ENCODE assay signal across 33 cellular contexts in genomic region chr1:19585507-19585906, GRCh38.
"Had no signal": no experiment of that assay in that cellular context is flagged by ENCODE, and none has a peak within 500 bp of the region (broad histone marks: within the 10 kb centered on the region; RNA-seq: fewer than 3 reads in every experiment).

No MANE protein-coding gene starts in this region.

- H3K4me3 ChIP-seq: adrenal gland, ascending aorta, body of pancreas, breast epithelium, cardiac muscle cell had no signal

- H3K36me3 ChIP-seq: adrenal gland, ascending aorta, brain microvascular endothelial cell, breast epithelium, cardiac muscle cell had no signal

- H3K4me1 ChIP-seq: adrenal gland, ascending aorta, body of pancreas, breast epithelium had no signal

- H3K9me3 ChIP-seq: adrenal gland, ascending aorta, body of pancreas, breast epithelium had no signal

- H3K27me3 ChIP-seq: adrenal gland, ascending aorta, body of pancreas, brain microvascular endothelial cell, breast epithelium had no signal

- H3K27ac ChIP-seq: adrenal gland, ascending aorta, body of pancreas, brain microvascular endothelial cell, breast epithelium, cardiac muscle cell had no signal

- DNase-seq: activated effector memory CD4-positive, alpha-beta T cell treated with anti-CD3 and anti-CD28 coated beads, Interleukin-2, amount 50 U/mL, for 16 hours; activated effector memory CD4-positive, alpha-beta T cell treated with Interleukin-2 at 50 U/mL for 16 hours; activated gamma-delta T cell; activated gamma-delta T cell treated with Interleukin-2 at 50 U/mL for 16 hours; activated naive CD4-positive, alpha-beta T cell; activated naive CD4-positive, alpha-beta T cell treated with anti-CD3 and anti-CD28 coated beads for 36 hours; activated naive CD4-positive, alpha-beta T cell treated with anti-CD3 and anti-CD28 coated beads, Interleukin-2, amount 10 ng/mL, durations not matched to agents 7 days and 5 days; activated naive CD4-positive, alpha-beta T cell treated with anti-CD3 and anti-CD28 coated beads, Interleukin-2, amount 50 U/mL, for 16 hours; activated naive CD4-positive, alpha-beta T cell treated with Interleukin-2 at 50 U/mL for 16 hours; activated naive CD8-positive, alpha-beta T cell treated with anti-CD3 and anti-CD28 coated beads for 36 hours; activated naive CD8-positive, alpha-beta T cell treated with anti-CD3 and anti-CD28 coated beads, Interleukin-2, amount 10 ng/mL, durations not matched to agents 7 days and 5 days; activated naive CD8-positive, alpha-beta T cell treated with anti-CD3 and anti-CD28 coated beads, Interleukin-2, amount 50 U/mL, for 24 hours; activated T-cell treated with anti-CD3 and anti-CD28 coated beads, Interleukin-2, amount 50 U/mL, for 1 hour; activated T-cell treated with anti-CD3 and anti-CD28 coated beads, Interleukin-2, amount 50 U/mL, for 24 hours; activated T-cell treated with anti-CD3 and anti-CD28 coated beads, Interleukin-2, amount 50 U/mL, for 4 hours; activated T-cell treated with anti-CD3 and anti-CD28 coated beads, Interleukin-2, amount 50 U/mL, for 72 hours; adrenal gland; amniotic stem cell; amygdala; anterior cingulate cortex; aorta; body of pancreas; brain microvascular endothelial cell; caudate nucleus; central memory CD4-positive, alpha-beta T cell; cerebellar nuclear complex had no signal

- ATAC-seq: activated naive CD4-positive, alpha-beta T cell treated with anti-CD3 and anti-CD28 coated beads, Interleukin-2, amount 50 U/mL, for 72 hours; activated naive CD8-positive, alpha-beta T cell treated with anti-CD3 and anti-CD28 coated beads, Interleukin-2, amount 50 U/mL, for 24 hours; activated T-cell treated with anti-CD3 and anti-CD28 coated beads, Interleukin-2, amount 50 U/mL, for 4 hours; activated T-cell treated with anti-CD3 and anti-CD28 coated beads, Interleukin-2, amount 50 U/mL, for 72 hours; activated T-helper 17 cell treated with anti-CD3 and anti-CD28 coated beads, Interleukin-2, amount 50 U/mL, for 72 hours; body of pancreas had no signal

- FAIRE-seq: astrocyte, bronchial epithelial cell had no signal
